In genomic region chr22:45552017-45552411, GRCh38 we compare ENCODE assay signal across 12 cellular contexts. TPM values are rescaled to one million over a fixed set of nuclear protein-coding genes. Genes with fewer than 3 reads are reported as not detected.
DNase-seq lines count a peak whose midpoint lies in the region; ATAC-seq and TF ChIP-seq lines count a peak whose summit lies in the region.
"Had no signal": no experiment of that assay in that cellular context is flagged by ENCODE, and none has a peak within 500 bp of the region (broad histone marks: within the 10 kb centered on the region; RNA-seq: fewer than 3 reads in every experiment).

No MANE protein-coding gene starts in this region.

- H3K4me3 Mint-ChIP-seq in osteocyte (ENCODE audit: unreplicated experiment), result no peak overlapping the region
- H3K4me3 Mint-ChIP-seq: CD4-positive, alpha-beta memory T cell; natural killer cell had no signal

- no peak for ATAC-seq in upper lobe of left lung (ENCODE audit: low FRiP score in 2 of 2)

- H3K4me3 ChIP-seq in SJSA1, result no peak overlapping the region
- H3K4me3 ChIP-seq in fibroblast of lung (replicated peaks in 1 of 4; ENCODE audit: control extremely low read depth in 1 of 4, insufficient read depth in 1 of 4, low read depth in 3 of 4, low read length in 4 of 4), result no peak overlapping the region
- no peak overlapping the region for H3K4me3 ChIP-seq in upper lobe of left lung

- H3K27ac ChIP-seq in SJSA1 (peak overlapping the region; percentile 92), fibroblast of lung (ENCODE audit: insufficient read depth, low read length) (peak overlapping the region; percentile 16), upper lobe of left lung (peak overlapping the region; percentile 62 to 88 (median 73))
- H3K27ac ChIP-seq: HL-60 had no signal

- peaks cover 23% of the 10 kb centered on the region for H3K36me3 Mint-ChIP-seq in osteocyte (ENCODE audit: unreplicated experiment)
- H3K36me3 Mint-ChIP-seq: CD4-positive, alpha-beta memory T cell; natural killer cell had no signal

- H3K4me1 ChIP-seq in SJSA1 (replicated peaks) (peaks cover 66% of the 10 kb centered on the region), fibroblast of lung (ENCODE audit: control insufficient read depth, extremely low read depth, insufficient read depth, low read length) (peaks cover 33% of the 10 kb centered on the region), upper lobe of left lung (peaks cover 21 to 39% (median 29%) of the 10 kb centered on the region in 4 donors)

- H3K27me3 ChIP-seq in SJSA1 (replicated peaks) (no peaks in the 10 kb centered on the region), fibroblast of lung (ENCODE audit: control insufficient read depth, insufficient read depth, low read length) (no peaks in the 10 kb centered on the region), upper lobe of left lung (no peaks in the 10 kb centered on the region)

- no peaks in the 10 kb centered on the region for H3K27me3 Mint-ChIP-seq in osteocyte (ENCODE audit: unreplicated experiment)

- TF ChIP-seq POLR2A in upper lobe of left lung (IDR thresholded peaks at IDR 0.05), result no peak

- no peak overlapping the region for H2AFZ ChIP-seq in fibroblast of lung (ENCODE audit: low read length)

- H3K79me2 ChIP-seq in fibroblast of lung (ENCODE audit: control insufficient read depth, insufficient read depth, low read length), result no peaks in the 10 kb centered on the region

- H3K36me3 ChIP-seq in SJSA1 (peaks cover 27% of the 10 kb centered on the region), fibroblast of lung (ENCODE audit: control insufficient read depth, insufficient read depth, low read length) (peaks cover 5% of the 10 kb centered on the region), upper lobe of left lung (no peaks in the 10 kb centered on the region)

- peak overlapping the region; percentile 97 for H3K27ac Mint-ChIP-seq in osteocyte (ENCODE audit: unreplicated experiment)
- H3K27ac Mint-ChIP-seq: CD4-positive, alpha-beta memory T cell; natural killer cell had no signal

- peak in 1 of 2 experiments; percentile 42 for DNase-seq in SJSA1 (ENCODE audit: low read depth in 1 of 2, low spot score in 2 of 2)
- DNase-seq in fibroblast of lung (ENCODE audit: low read depth in 2 of 2), result no peak
- DNase-seq in osteocyte (ENCODE audit: extremely low spot score, unreplicated experiment), result no peak
- DNase-seq in upper lobe of left lung, result peak in 1 of 2 donors; percentile 74
- no peak for DNase-seq in NCI-H1105 (lab: John Stamatoyannopoulos, UW)
- no peak for DNase-seq in NK-92 (lab: John Stamatoyannopoulos, UW; ENCODE audit: unreplicated experiment)
- no peak for DNase-seq in C1 segment of cervical spinal cord (lab: John Stamatoyannopoulos, UW)
- DNase-seq: CD4-positive, alpha-beta memory T cell; GOT3; natural killer cell; NCI-H2171 treated with DMSO at 0.1 percent for 48 hours had no signal

- peaks cover 51% of the 10 kb centered on the region for H3K4me1 Mint-ChIP-seq in osteocyte (ENCODE audit: unreplicated experiment)
- H3K4me1 Mint-ChIP-seq: CD4-positive, alpha-beta memory T cell; natural killer cell had no signal

- no peak overlapping the region for H3K9ac ChIP-seq in fibroblast of lung (ENCODE audit: insufficient read depth, low read length)

- H4K20me1 ChIP-seq in fibroblast of lung (ENCODE audit: control insufficient read depth, extremely low read depth, insufficient read depth, low read length), result no peaks in the 10 kb centered on the region

- H3K4me2 ChIP-seq in fibroblast of lung (ENCODE audit: extremely low read depth, insufficient read depth, low read length), result no peak overlapping the region

- TF ChIP-seq EP300 in upper lobe of left lung (IDR thresholded peaks at IDR 0.05), result no peak

- 86 to 90% methylated on average over 7 to 12 of the region's 12 CpGs for WGBS in upper lobe of left lung, 2 donors

- H3K9me3 ChIP-seq in SJSA1 (replicated peaks) (no peaks in the 10 kb centered on the region), fibroblast of lung (ENCODE audit: control insufficient read depth, insufficient read depth, low read depth, low read length) (no peaks in the 10 kb centered on the region), upper lobe of left lung (no peaks in the 10 kb centered on the region)

- no peaks in the 10 kb centered on the region for H3K9me3 Mint-ChIP-seq in osteocyte (ENCODE audit: unreplicated experiment)
- H3K9me3 Mint-ChIP-seq: CD4-positive, alpha-beta memory T cell; natural killer cell had no signal

- TF ChIP-seq CTCF in fibroblast of lung (conservative IDR thresholded peaks at IDR 0.05 in 1 of 2, IDR thresholded peaks at IDR 0.05 in 1 of 2; ENCODE audit: low read depth in 1 of 2, low read length in 2 of 2), result no peak
- no peak for TF ChIP-seq CTCF in osteocyte (IDR thresholded peaks at IDR 0.05)
- TF ChIP-seq CTCF in upper lobe of left lung (IDR thresholded peaks at IDR 0.05), result no peak

RNA-seq across cellular contexts. Expression of gene FBLN1, which starts 49.3 kb away (rescaled TPM):
- total RNA-seq in SJSA1 (2014; rRNA removed; shearing (Covaris generic)), result 25.9 and 38.8 TPM in 2 replicates
- 209 and 270 TPM in 2 replicates for total RNA-seq in fibroblast of lung
- 96.6 and 134 TPM in 2 replicates for polyA plus RNA-seq in fibroblast of lung
- polyA plus RNA-seq in fibroblast of lung (2012), result 162 and 217 TPM in 2 replicates
- 126 and 208 TPM in 2 replicates for polyA minus RNA-seq in fibroblast of lung (ENCODE audit: low replicate concordance)
- total RNA-seq in osteocyte, result 211 and 240 TPM in 2 replicates
- total RNA-seq in upper lobe of left lung, result 100 to 1,000 TPM in 4 of 6 donors, 10 to 100 TPM in 2; 63.9 to 523 (median 207) TPM
- total RNA-seq: CD4-positive, alpha-beta memory T cell had no signal
- polyA plus RNA-seq: CD4-positive, alpha-beta memory T cell had no signal

Comparison
In these comparisons a context has a peak if more than half of its experiments do, and no peak if none do; other contexts are left out.
1. H3K27ac ChIP-seq: peak in every context shown above with its lines; median percentile 92 in SJSA1; 73 in upper lobe of left lung; 16 in fibroblast of lung.